22 cellular contexts compared by ENCODE assay signal in the genomic region with DNA sequence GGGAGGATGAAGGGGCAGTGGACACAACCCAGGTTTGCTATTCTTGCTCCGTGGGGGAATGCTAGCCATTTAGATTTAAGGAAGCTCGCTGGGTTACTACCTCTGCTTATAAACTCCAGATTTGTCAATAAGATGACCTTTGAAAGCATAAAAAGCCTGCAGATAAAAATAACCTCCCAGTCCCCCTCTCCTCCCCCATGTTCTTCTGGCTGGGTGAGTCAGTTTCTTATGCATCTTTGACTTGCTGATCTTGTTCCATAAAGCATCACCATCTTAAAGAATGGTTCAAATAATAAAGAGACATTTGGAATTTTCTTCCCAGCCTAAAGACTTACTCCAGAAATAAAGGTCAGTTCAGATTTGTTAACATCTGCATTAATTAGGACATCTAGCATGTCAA.
"Had no signal": no experiment of that assay in that cellular context is flagged by ENCODE, and none has a peak within 500 bp of the region (broad histone marks: within the 10 kb centered on the region; RNA-seq: fewer than 3 reads in every experiment).

No MANE protein-coding gene starts in this region.

- H3K27ac ChIP-seq: brain microvascular endothelial cell, colonic mucosa, epithelial cell of prostate, gastrocnemius medialis, spleen, testis, vagina had no signal

- H3K27me3 ChIP-seq: brain microvascular endothelial cell, colonic mucosa, gastrocnemius medialis, sigmoid colon, spleen, testis, vagina had no signal

- H3K9me3 ChIP-seq: colonic mucosa, gastrocnemius medialis, sigmoid colon, spleen, testis, vagina had no signal

- H3K9me3 Mint-ChIP-seq: activated naive CD4-positive, alpha-beta T cell treated with anti-CD3 and anti-CD28 coated beads, Interleukin-2, amount 50 U/mL, for 24 hours; endodermal cell; nephron progenitor cell had no signal

- H3K36me3 Mint-ChIP-seq: activated naive CD4-positive, alpha-beta T cell treated with anti-CD3 and anti-CD28 coated beads, Interleukin-2, amount 50 U/mL, for 24 hours had no signal

- H3K27ac Mint-ChIP-seq: activated naive CD4-positive, alpha-beta T cell treated with anti-CD3 and anti-CD28 coated beads, Interleukin-2, amount 50 U/mL, for 24 hours; endodermal cell had no signal

- H3K4me3 ChIP-seq: colonic mucosa, gastrocnemius medialis, sigmoid colon, spleen, testis, vagina had no signal

- DNase-seq: activated CD4-positive, alpha-beta T cell treated with anti-CD3 and anti-CD28 coated beads for 1 hour; activated gamma-delta T cell treated with Interleukin-2 at 50 U/mL for 16 hours; activated T-cell treated with anti-CD3 and anti-CD28 coated beads, Interleukin-2, amount 50 U/mL, for 1 hour; aorta; brain microvascular endothelial cell; central memory CD4-positive, alpha-beta T cell; colonic mucosa; endodermal cell; gastrocnemius medialis; islet precursor cell; left cardiac atrium; nephron progenitor cell; posterior cingulate gyrus; sigmoid colon; spleen; stimulated activated CD4-positive, alpha-beta T cell treated with anti-CD3 and anti-CD28 coated beads, Interleukin-4, amount 100 ng/mL, for 1 hour; stimulated activated naive CD4-positive, alpha-beta T cell; testis; trophoblast cell had no signal

- H3K4me3 Mint-ChIP-seq: activated naive CD4-positive, alpha-beta T cell treated with anti-CD3 and anti-CD28 coated beads, Interleukin-2, amount 50 U/mL, for 24 hours; endodermal cell; nephron progenitor cell had no signal

- H3K4me1 Mint-ChIP-seq: activated naive CD4-positive, alpha-beta T cell treated with anti-CD3 and anti-CD28 coated beads, Interleukin-2, amount 50 U/mL, for 24 hours had no signal

- H3K36me3 ChIP-seq: brain microvascular endothelial cell, colonic mucosa, gastrocnemius medialis, sigmoid colon, spleen, vagina had no signal

- H3K4me1 ChIP-seq: colonic mucosa had no signal
